In genomic region chr14:81323621-81324400, GRCh38 we compare ENCODE assay signal across 9 cellular contexts.
A peak's percentile ranks its signal among the peaks of the same experiment; 100 is the strongest.
DNase-seq lines count a peak whose midpoint lies in the region; ATAC-seq and TF ChIP-seq lines count a peak whose summit lies in the region.
"Had no signal": no experiment of that assay in that cellular context is flagged by ENCODE, and none has a peak within 500 bp of the region (broad histone marks: within the 10 kb centered on the region; RNA-seq: fewer than 3 reads in every experiment).

No MANE protein-coding gene starts in this region.

- peaks cover 32% of the 10 kb centered on the region for H3K4me1 ChIP-seq in HUES48 (ENCODE audit: control insufficient read depth, insufficient read depth, low read length)
- peaks cover 58% of the 10 kb centered on the region for H3K4me1 ChIP-seq in RWPE2 (ENCODE audit: insufficient read depth, poor library complexity, severe bottlenecking)
- H3K4me1 ChIP-seq in transverse colon: peaks cover 0 to 8% (median 4%) of the 10 kb centered on the region in 4 donors
- no peaks in the 10 kb centered on the region for H3K4me1 ChIP-seq in osteoblast (ENCODE audit: insufficient read depth, low read length)

- H3K27ac ChIP-seq in HUES48 (ENCODE audit: low read depth, low read length) (peak overlapping the region; percentile 84), RWPE2 (ENCODE audit: poor library complexity, severe bottlenecking) (peak overlapping the region; percentile 99), transverse colon (peak overlapping the region; percentile 75 to 88 (median 80)), osteoblast (ENCODE audit: low read depth, low read length) (no peak overlapping the region)

- no peaks in the 10 kb centered on the region for H3K79me2 ChIP-seq in osteoblast (ENCODE audit: insufficient read depth, low read length)

- H3K9me3 Mint-ChIP-seq in activated naive CD4-positive, alpha-beta T cell treated with anti-CD3 and anti-CD28 coated beads for 36 hours: no peaks in the 10 kb centered on the region

- DNase-seq in RWPE2 (ENCODE audit: low spot score) (peak; percentile 91), iPS-NIHi11 (ENCODE audit: low spot score) (peak; percentile 79), transverse colon (peak; percentile 81), inferior parietal cortex (ENCODE audit: extremely low spot score) (no peak), osteoblast (ENCODE audit: insufficient read length, low spot score, missing footprints) (no peak)
- no peak for DNase-seq in activated naive CD4-positive, alpha-beta T cell treated with anti-CD3 and anti-CD28 coated beads for 36 hours

- H3K27ac Mint-ChIP-seq in activated naive CD4-positive, alpha-beta T cell treated with anti-CD3 and anti-CD28 coated beads for 36 hours: no peak overlapping the region
- H3K27ac Mint-ChIP-seq: activated naive CD8-positive, alpha-beta T cell had no signal

- H2AFZ ChIP-seq in osteoblast (ENCODE audit: low read length): no peak overlapping the region

- whole genome bisulfite sequencing in transverse colon (ENCODE audit: low coverage in 1 of 2), 2 donors: 30 to 49% methylated on average over 14 to 16 of the region's 16 CpGs

- ATAC-seq in RWPE2 (ENCODE audit: low read depth) (peak; percentile 98), GM19463 (IDR thresholded peaks at IDR 0.05; ENCODE audit: unreplicated experiment) (no peak)

- CTCF ChIA-PET in activated naive CD4-positive, alpha-beta T cell treated with anti-CD3 and anti-CD28 coated beads for 36 hours (lab: Charles Lee): no interaction called here

- no peak for TF ChIP-seq EP300 in transverse colon (IDR thresholded peaks at IDR 0.05; ENCODE audit: low read depth)

- no peaks in the 10 kb centered on the region for H3K36me3 ChIP-seq in HUES48 (ENCODE audit: control insufficient read depth, insufficient read depth, low read length)
- H3K36me3 ChIP-seq in RWPE2 (ENCODE audit: low read depth): peaks cover 13% of the 10 kb centered on the region
- no peaks in the 10 kb centered on the region for H3K36me3 ChIP-seq in transverse colon
- H3K36me3 ChIP-seq in osteoblast (ENCODE audit: insufficient read depth, low read length): no peaks in the 10 kb centered on the region

- H3K27me3 ChIP-seq in HUES48 (ENCODE audit: control insufficient read depth, insufficient read depth, low read length): no peaks in the 10 kb centered on the region
- no peaks in the 10 kb centered on the region for H3K27me3 ChIP-seq in RWPE2 (ENCODE audit: insufficient read depth, poor library complexity, severe bottlenecking)
- no peaks in the 10 kb centered on the region for H3K27me3 ChIP-seq in transverse colon
- H3K27me3 ChIP-seq in osteoblast (ENCODE audit: insufficient read depth, low read length): no peaks in the 10 kb centered on the region

- TF ChIP-seq CTCF in RWPE2 (IDR thresholded peaks at IDR 0.05; ENCODE audit: poor library complexity, severe bottlenecking): no peak
- TF ChIP-seq CTCF in transverse colon (IDR thresholded peaks at IDR 0.05): no peak
- no peak for TF ChIP-seq CTCF in osteoblast (IDR thresholded peaks at IDR 0.05; ENCODE audit: extremely low read depth, low read depth, low read length)

- no peaks in the 10 kb centered on the region for H3K36me3 Mint-ChIP-seq in activated naive CD4-positive, alpha-beta T cell treated with anti-CD3 and anti-CD28 coated beads for 36 hours (ENCODE audit: low read depth)
- H3K36me3 Mint-ChIP-seq: activated naive CD8-positive, alpha-beta T cell had no signal

- H3K27me3 Mint-ChIP-seq in activated naive CD4-positive, alpha-beta T cell treated with anti-CD3 and anti-CD28 coated beads for 36 hours (ENCODE audit: low read depth): no peaks in the 10 kb centered on the region

- H3K4me3 ChIP-seq in HUES48 (ENCODE audit: low read depth, low read length): peak overlapping the region; percentile 47
- peak overlapping the region; percentile 46 for H3K4me3 ChIP-seq in RWPE2 (ENCODE audit: severe bottlenecking)
- H3K4me3 ChIP-seq in transverse colon: peak overlapping the region in 3 of 4 donors; percentile 27 to 52 (median 39)
- H3K4me3 ChIP-seq in osteoblast (ENCODE audit: insufficient read depth, low read length): no peak overlapping the region

- no peak overlapping the region for H3K4me2 ChIP-seq in osteoblast (ENCODE audit: insufficient read depth, low read length)

- intact Hi-C loops in transverse colon (cut with DNase I; ENCODE audit: low total_unique reads): no loop called here
- intact Hi-C loops in activated naive CD4-positive, alpha-beta T cell treated with anti-CD3 and anti-CD28 coated beads for 36 hours (cut with micrococcal nuclease): no loop called here

- no peak overlapping the region for H3K4me3 Mint-ChIP-seq in activated naive CD4-positive, alpha-beta T cell treated with anti-CD3 and anti-CD28 coated beads for 36 hours
- H3K4me3 Mint-ChIP-seq: activated naive CD8-positive, alpha-beta T cell had no signal

- TF ChIP-seq POLR2A in transverse colon (IDR thresholded peaks at IDR 0.05): peak; percentile 86

- H3K9me3 ChIP-seq in HUES48 (ENCODE audit: control insufficient read depth, insufficient read depth, low read length) (no peaks in the 10 kb centered on the region), RWPE2 (ENCODE audit: severe bottlenecking) (no peaks in the 10 kb centered on the region), transverse colon (no peaks in the 10 kb centered on the region), osteoblast (ENCODE audit: low read depth, low read length) (no peaks in the 10 kb centered on the region)

- H3K4me1 Mint-ChIP-seq in activated naive CD4-positive, alpha-beta T cell treated with anti-CD3 and anti-CD28 coated beads for 36 hours (ENCODE audit: low read depth): no peaks in the 10 kb centered on the region

- no peaks in the 10 kb centered on the region for H4K20me1 ChIP-seq in osteoblast (ENCODE audit: insufficient read depth, low read length)

- no peak overlapping the region for H3K9ac ChIP-seq in HUES48 (ENCODE audit: low read depth, low read length)

- in situ Hi-C loops in transverse colon (cut with MboI; ENCODE audit: low pct_ligation_motif_present in 1 of 4, low pct_unique_long_range_greater_than_20kb in 1 of 4, low sequenced_read_pairs in 3 of 4): no loop called here

Comparison
In these comparisons a context has a peak if more than half of its experiments do, and no peak if none do; other contexts are left out.
1. DNase-seq: peak in RWPE2 (single experiment), iPS-NIHi11 (single experiment) and transverse colon (single experiment); none in activated naive CD4-positive, alpha-beta T cell treated with anti-CD3 and anti-CD28 coated beads for 36 hours (single experiment), inferior parietal cortex (single experiment) and osteoblast (single experiment).